In genomic region chr6:87393026-87393622, GRCh38 we compare ENCODE assay signal across 9 cellular contexts. TPM values are rescaled to one million over a fixed set of nuclear protein-coding genes. Genes with fewer than 3 reads are reported as not detected.
A peak's percentile ranks its signal among the peaks of the same experiment; 100 is the strongest.
DNase-seq lines count a peak whose midpoint lies in the region; ATAC-seq and TF ChIP-seq lines count a peak whose summit lies in the region.
"Had no signal": no experiment of that assay in that cellular context is flagged by ENCODE, and none has a peak within 500 bp of the region (broad histone marks: within the 10 kb centered on the region; RNA-seq: fewer than 3 reads in every experiment).

No MANE protein-coding gene starts in this region.

- TF ChIP-seq CTCF in WTC11 (IDR thresholded peaks at IDR 0.05), result peak; percentile 61

- H3K27me3 ChIP-seq in CD4-positive, CD25-positive, alpha-beta regulatory T cell (ENCODE audit: control insufficient read depth, insufficient read depth, low read length), result no peaks in the 10 kb centered on the region
- no peaks in the 10 kb centered on the region for H3K27me3 ChIP-seq in naive thymus-derived CD4-positive, alpha-beta T cell (ENCODE audit: control insufficient read depth in 2 of 2, insufficient read depth in 2 of 2, low read length in 2 of 2)

- ATAC-seq in CD4-positive, CD25-positive, alpha-beta regulatory T cell (ENCODE audit: low read depth in 2 of 2), result peak; percentile 88 to 90
- ATAC-seq in GM19025 (IDR thresholded peaks at IDR 0.05; ENCODE audit: low read depth, unreplicated experiment) (peak; percentile 72), HG03175 (IDR thresholded peaks at IDR 0.05; ENCODE audit: unreplicated experiment) (peak; percentile 72), WTC11 (peak; percentile 80)
- ATAC-seq in naive thymus-derived CD4-positive, alpha-beta T cell, result peak; percentile 96

- intact Hi-C loops in naive thymus-derived CD4-positive, alpha-beta T cell (cut with micrococcal nuclease), result loop anchor here (1.0 to 10.0 kb wide), 14 partner anchors 14 to 1477 kb away; partner anchors contain the start of genes AKIRIN2 (in 1 of the 2), CFAP206 (in 1 of the 2), CNR1 (in 1 of the 2) and SLC35A1 (in 1 of the 2)

- no peaks in the 10 kb centered on the region for H3K36me3 ChIP-seq in CD4-positive, CD25-positive, alpha-beta regulatory T cell (ENCODE audit: control insufficient read depth, insufficient read depth, low read length)
- no peaks in the 10 kb centered on the region for H3K36me3 ChIP-seq in naive thymus-derived CD4-positive, alpha-beta T cell (ENCODE audit: control insufficient read depth in 2 of 3, insufficient read depth in 3 of 3, low read length in 3 of 3)

- H3K27ac ChIP-seq in CD4-positive, CD25-positive, alpha-beta regulatory T cell (ENCODE audit: insufficient read depth, low read length, poor library complexity, severe bottlenecking), result no peak overlapping the region
- no peak overlapping the region for H3K27ac ChIP-seq in naive thymus-derived CD4-positive, alpha-beta T cell (ENCODE audit: low read depth, low read length)
- H3K27ac ChIP-seq: skin epidermis had no signal

- no peaks in the 10 kb centered on the region for H3K4me1 ChIP-seq in CD4-positive, CD25-positive, alpha-beta regulatory T cell (ENCODE audit: control insufficient read depth, insufficient read depth, low read length, poor library complexity, severe bottlenecking)
- no peaks in the 10 kb centered on the region for H3K4me1 ChIP-seq in naive thymus-derived CD4-positive, alpha-beta T cell (ENCODE audit: control insufficient read depth in 2 of 2, insufficient read depth in 2 of 2, low read length in 2 of 2)

- H3K4me3 Mint-ChIP-seq in CD4-positive, CD25-positive, alpha-beta regulatory T cell, result no peak overlapping the region
- H3K4me3 Mint-ChIP-seq in WTC11, result no peak overlapping the region
- H3K4me3 Mint-ChIP-seq in naive thymus-derived CD4-positive, alpha-beta T cell, result no peak overlapping the region

- H3K9me3 Mint-ChIP-seq in CD4-positive, CD25-positive, alpha-beta regulatory T cell, result no peaks in the 10 kb centered on the region
- no peaks in the 10 kb centered on the region for H3K9me3 Mint-ChIP-seq in WTC11
- H3K9me3 Mint-ChIP-seq in naive thymus-derived CD4-positive, alpha-beta T cell, result no peaks in the 10 kb centered on the region

- H3K36me3 Mint-ChIP-seq in CD4-positive, CD25-positive, alpha-beta regulatory T cell, result peaks cover 2% of the 10 kb centered on the region
- no peaks in the 10 kb centered on the region for H3K36me3 Mint-ChIP-seq in WTC11
- H3K36me3 Mint-ChIP-seq in naive thymus-derived CD4-positive, alpha-beta T cell, result no peaks in the 10 kb centered on the region

- H3K4me3 ChIP-seq in CD4-positive, CD25-positive, alpha-beta regulatory T cell (ENCODE audit: low read depth, low read length), result no peak overlapping the region
- no peak overlapping the region for H3K4me3 ChIP-seq in naive thymus-derived CD4-positive, alpha-beta T cell (ENCODE audit: low read length)
- H3K4me3 ChIP-seq: skin epidermis had no signal

- CTCF ChIA-PET in WTC11 (lab: Charles Lee), result interaction anchor here (0.6 to 2.6 kb wide), 28 partner anchors 8 to 326 kb away, joined by 3 to 24 read pairs (median 4); partner anchors contain the start of gene CFAP206
- CTCF ChIA-PET in naive thymus-derived CD4-positive, alpha-beta T cell (lab: Charles Lee), result interaction anchor here (0.6 to 2.5 kb wide), 11 partner anchors 8 to 1480 kb away, joined by 3 to 19 read pairs (median 4); partner anchors contain the start of gene CFAP206

- peaks cover 0 to 2% (median 0%) of the 10 kb centered on the region in 4 donors for H3K4me1 Mint-ChIP-seq in CD4-positive, CD25-positive, alpha-beta regulatory T cell
- H3K4me1 Mint-ChIP-seq in WTC11, result peaks cover 4% of the 10 kb centered on the region; the same call in 1 of the 2 replicates
- peaks cover 0 to 3% (median 0%) of the 10 kb centered on the region in 7 donors for H3K4me1 Mint-ChIP-seq in naive thymus-derived CD4-positive, alpha-beta T cell

- TF ChIP-seq POLR2A in erythroblast (IDR thresholded peaks at IDR 0.05; ENCODE audit: low read length), result no peak

- no peaks in the 10 kb centered on the region for H3K27me3 Mint-ChIP-seq in CD4-positive, CD25-positive, alpha-beta regulatory T cell
- H3K27me3 Mint-ChIP-seq in WTC11 (ENCODE audit: low read depth), result no peaks in the 10 kb centered on the region
- H3K27me3 Mint-ChIP-seq in naive thymus-derived CD4-positive, alpha-beta T cell, result no peaks in the 10 kb centered on the region

- H3K9me3 ChIP-seq in CD4-positive, CD25-positive, alpha-beta regulatory T cell (ENCODE audit: control insufficient read depth in 2 of 2, low read length in 2 of 2), result no peaks in the 10 kb centered on the region
- H3K9me3 ChIP-seq in naive thymus-derived CD4-positive, alpha-beta T cell (ENCODE audit: control insufficient read depth in 2 of 3, low read length in 3 of 3), result no peaks in the 10 kb centered on the region

- no peak overlapping the region for H3K27ac Mint-ChIP-seq in CD4-positive, CD25-positive, alpha-beta regulatory T cell
- no peak overlapping the region for H3K27ac Mint-ChIP-seq in WTC11
- no peak overlapping the region for H3K27ac Mint-ChIP-seq in naive thymus-derived CD4-positive, alpha-beta T cell

- peak in 2 of 3 donors; percentile 62 to 83 for DNase-seq in CD4-positive, CD25-positive, alpha-beta regulatory T cell
- DNase-seq in NCI-H2196 treated with DMSO at 0.1 percent for 48 hours (lab: John Stamatoyannopoulos, UW; ENCODE audit: unreplicated experiment) (peak; percentile 34), WTC11 (ENCODE audit: low spot score) (no peak), erythroblast (lab: John Stamatoyannopoulos, UW) (peak; percentile 77 to 83), GOT3 (lab: John Stamatoyannopoulos, UW) (no peak)
- peak in 7 of 9 donors; percentile 43 to 63 (median 62) for DNase-seq in naive thymus-derived CD4-positive, alpha-beta T cell

- POLR2A ChIA-PET in WTC11 (lab: Charles Lee), result no interaction called here
- POLR2A ChIA-PET in naive thymus-derived CD4-positive, alpha-beta T cell (lab: Charles Lee), result no interaction called here

TF ChIP-seq in WTC11, 78 proteins besides CTCF, POLR2A, EP300 and RAD21:
- TF ChIP-seq AR (CRISPR knock-in tag; IDR thresholded peaks at IDR 0.05) (no peak), ZNF263 (CRISPR knock-in tag; IDR thresholded peaks at IDR 0.05; ENCODE audit: low read depth) (no peak), FOXP1 (CRISPR knock-in tag; IDR thresholded peaks at IDR 0.05; ENCODE audit: borderline replicate concordance) (no peak)

RNA-seq across cellular contexts. Expression of gene CFAP206, which starts 14.6 kb away (rescaled TPM):
- total RNA-seq in CD4-positive, CD25-positive, alpha-beta regulatory T cell, result not detected
- not detected for polyA plus RNA-seq in CD4-positive, CD25-positive, alpha-beta regulatory T cell
- not detected in 3 replicates for total RNA-seq in WTC11 (2021)
- not detected for total RNA-seq in naive thymus-derived CD4-positive, alpha-beta T cell
- polyA plus RNA-seq in naive thymus-derived CD4-positive, alpha-beta T cell, result not detected

RNA-seq across cellular contexts. Expression of gene C6orf163, which starts 48.5 kb away (rescaled TPM):
- total RNA-seq in CD4-positive, CD25-positive, alpha-beta regulatory T cell, result 2.1 TPM
- polyA plus RNA-seq in CD4-positive, CD25-positive, alpha-beta regulatory T cell, result 1 to 10 TPM in 1 of 4 donors, under 1 TPM in 2, not detected in 1; 0.53 to 1.9 (median 0.67) TPM
- total RNA-seq in WTC11 (2021), result 1.2 to 2.0 TPM (median 1.9 TPM) in 3 replicates
- total RNA-seq in naive thymus-derived CD4-positive, alpha-beta T cell, result 1 to 10 TPM; 1.3 to 6.9 (median 4.0) TPM
- polyA plus RNA-seq in naive thymus-derived CD4-positive, alpha-beta T cell, result under 1 TPM; 0.65 to 0.86 TPM

Comparison
In these comparisons a context has a peak if more than half of its experiments do, and no peak if none do; other contexts are left out.
1. DNase-seq: peak in CD4-positive, CD25-positive, alpha-beta regulatory T cell (2 of 3), NCI-H2196 treated with DMSO at 0.1 percent for 48 hours (single experiment), erythroblast (2 of 2) and naive thymus-derived CD4-positive, alpha-beta T cell (7 of 9); none in WTC11 (single experiment) and GOT3 (single experiment).
2. Peak in every context shown above with its lines, with median percentiles within 50 percentile points of each other: ATAC-seq.